In genomic region chr6:31521835-31522234, GRCh38 we compare ENCODE assay signal across 1 cellular context.
A peak's percentile ranks its signal among the peaks of the same experiment; 100 is the strongest.
TF ChIP-seq lines count a peak whose summit lies in the region.

No MANE protein-coding gene starts in this region.

TF ChIP-seq in K562, 482 proteins besides CTCF, POLR2A, EP300 and RAD21:
- TF ChIP-seq ZFP30 (CRISPR knock-in tag; IDR thresholded peaks at IDR 0.05; ENCODE audit: borderline replicate concordance) (no peak), FOS (IDR thresholded peaks at IDR 0.05; ENCODE audit: extremely low read depth, insufficient read length) (no peak), ZNF174 (CRISPR knock-in tag; IDR thresholded peaks at IDR 0.05) (no peak), ZNF384 (IDR thresholded peaks at IDR 0.05; ENCODE audit: low read depth, low read length) (peak; percentile 57; the same call in 1 of the 2 replicates), ELK1 (CRISPR knock-in tag; IDR thresholded peaks at IDR 0.05) (no peak), CEBPB (tag; IDR thresholded peaks at IDR 0.05) (peak; percentile 21; the same call in 1 of the 2 replicates), CEBPG (CRISPR knock-in tag; IDR thresholded peaks at IDR 0.05) (no peak), CEBPG (tag; conservative IDR thresholded peaks at IDR 0.05 in 1 of 2, IDR thresholded peaks at IDR 0.05 in 1 of 2) (peak; percentile 23 to 69; a peak in 2 of 4 replicates), LCOR (CRISPR knock-in tag; IDR thresholded peaks at IDR 0.05) (no peak), CBFA2T3 (IDR thresholded peaks at IDR 0.05) (no peak), RFX1 (IDR thresholded peaks at IDR 0.05) (peak; percentile 46), NONO (IDR thresholded peaks at IDR 0.05; ENCODE audit: low read depth in 2 of 2, low read length in 1 of 2) (no peak), LEF1 (IDR thresholded peaks at IDR 0.05) (no peak), SIN3B (IDR thresholded peaks at IDR 0.05; ENCODE audit: low read depth) (no peak)
- TF ChIP-seq, protein P1, sequence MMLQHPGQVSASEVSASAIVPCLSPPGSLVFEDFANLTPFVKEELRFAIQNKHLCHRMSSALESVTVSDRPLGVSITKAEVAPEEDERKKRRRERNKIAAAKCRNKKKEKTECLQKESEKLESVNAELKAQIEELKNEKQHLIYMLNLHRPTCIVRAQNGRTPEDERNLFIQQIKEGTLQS (IDR thresholded peaks at IDR 0.05), result peak; percentile 47
- TF ChIP-seq, protein P1 (CRISPR knock-in tag; conservative IDR thresholded peaks at IDR 0.05), result no peak
- TF ChIP-seq, protein P2, sequence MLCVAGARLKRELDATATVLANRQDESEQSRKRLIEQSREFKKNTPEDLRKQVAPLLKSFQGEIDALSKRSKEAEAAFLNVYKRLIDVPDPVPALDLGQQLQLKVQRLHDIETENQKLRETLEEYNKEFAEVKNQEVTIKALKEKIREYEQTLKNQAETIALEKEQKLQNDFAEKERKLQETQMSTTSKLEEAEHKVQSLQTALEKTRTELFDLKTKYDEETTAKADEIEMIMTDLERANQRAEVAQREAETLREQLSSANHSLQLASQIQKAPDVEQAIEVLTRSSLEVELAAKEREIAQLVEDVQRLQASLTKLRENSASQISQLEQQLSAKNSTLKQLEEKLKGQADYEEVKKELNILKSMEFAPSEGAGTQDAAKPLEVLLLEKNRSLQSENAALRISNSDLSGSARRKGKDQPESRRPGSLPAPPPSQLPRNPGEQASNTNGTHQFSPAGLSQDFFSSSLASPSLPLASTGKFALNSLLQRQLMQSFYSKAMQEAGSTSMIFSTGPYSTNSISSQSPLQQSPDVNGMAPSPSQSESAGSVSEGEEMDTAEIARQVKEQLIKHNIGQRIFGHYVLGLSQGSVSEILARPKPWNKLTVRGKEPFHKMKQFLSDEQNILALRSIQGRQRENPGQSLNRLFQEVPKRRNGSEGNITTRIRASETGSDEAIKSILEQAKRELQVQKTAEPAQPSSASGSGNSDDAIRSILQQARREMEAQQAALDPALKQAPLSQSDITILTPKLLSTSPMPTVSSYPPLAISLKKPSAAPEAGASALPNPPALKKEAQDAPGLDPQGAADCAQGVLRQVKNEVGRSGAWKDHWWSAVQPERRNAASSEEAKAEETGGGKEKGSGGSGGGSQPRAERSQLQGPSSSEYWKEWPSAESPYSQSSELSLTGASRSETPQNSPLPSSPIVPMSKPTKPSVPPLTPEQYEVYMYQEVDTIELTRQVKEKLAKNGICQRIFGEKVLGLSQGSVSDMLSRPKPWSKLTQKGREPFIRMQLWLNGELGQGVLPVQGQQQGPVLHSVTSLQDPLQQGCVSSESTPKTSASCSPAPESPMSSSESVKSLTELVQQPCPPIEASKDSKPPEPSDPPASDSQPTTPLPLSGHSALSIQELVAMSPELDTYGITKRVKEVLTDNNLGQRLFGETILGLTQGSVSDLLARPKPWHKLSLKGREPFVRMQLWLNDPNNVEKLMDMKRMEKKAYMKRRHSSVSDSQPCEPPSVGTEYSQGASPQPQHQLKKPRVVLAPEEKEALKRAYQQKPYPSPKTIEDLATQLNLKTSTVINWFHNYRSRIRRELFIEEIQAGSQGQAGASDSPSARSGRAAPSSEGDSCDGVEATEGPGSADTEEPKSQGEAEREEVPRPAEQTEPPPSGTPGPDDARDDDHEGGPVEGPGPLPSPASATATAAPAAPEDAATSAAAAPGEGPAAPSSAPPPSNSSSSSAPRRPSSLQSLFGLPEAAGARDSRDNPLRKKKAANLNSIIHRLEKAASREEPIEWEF (CRISPR knock-in tag; IDR thresholded peaks at IDR 0.05), result no peak
